8 cellular contexts compared by ENCODE assay signal in genomic region chr16:3879887-3880564, GRCh38. TPM values are rescaled to one million over a fixed set of nuclear protein-coding genes. Genes with fewer than 3 reads are reported as not detected.
DNase-seq lines count a peak whose midpoint lies in the region; ATAC-seq and TF ChIP-seq lines count a peak whose summit lies in the region.

No MANE protein-coding gene starts in this region.

- no peak for TF ChIP-seq CTCF in OCI-LY7 (conservative IDR thresholded peaks at IDR 0.05; ENCODE audit: low read length)
- TF ChIP-seq CTCF in neural crest cell (conservative IDR thresholded peaks at IDR 0.05) = no peak
- TF ChIP-seq CTCF in testis (IDR thresholded peaks at IDR 0.05) = peak in 1 of 3 experiments; percentile 13

- CTCF ChIA-PET in OCI-LY7 (lab: Charles Lee; ENCODE audit: unreplicated experiment) = no interaction called here

- H3K9me2 ChIP-seq in OCI-LY7 (ENCODE audit: insufficient read depth, low read length) = no peaks in the 10 kb centered on the region

- intact Hi-C loops in OCI-LY7 (cut with micrococcal nuclease; ENCODE audit: unreplicated experiment) = loop anchor here (1.0 kb wide), 1 partner anchor 190 kb away; no protein-coding TSS in a partner anchor
- intact Hi-C loops in testis (cut with DNase I; ENCODE audit: low total_unique reads) = loop anchor here (5.0 kb wide), 1 partner anchor 188 kb away; no protein-coding TSS in a partner anchor

- POLR2A ChIA-PET in OCI-LY7 (lab: Charles Lee) = no interaction called here

- H4K20me1 ChIP-seq in OCI-LY7 (ENCODE audit: insufficient read depth, low read length) = peaks cover 41% of the 10 kb centered on the region

- no peak for TF ChIP-seq POLR2A in testis (IDR thresholded peaks at IDR 0.05)

- no peaks in the 10 kb centered on the region for H3K9me3 Mint-ChIP-seq in neural crest cell

- H3K36me3 ChIP-seq in OCI-LY7 (ENCODE audit: insufficient read depth, low read length) (peaks cover 24% of the 10 kb centered on the region), testis (ENCODE audit: low read depth, missing control alignments) (no peaks in the 10 kb centered on the region)

- H3K4me3 ChIP-seq in OCI-LY7 (ENCODE audit: low read depth, low read length, poor library complexity, severe bottlenecking) = peak overlapping the region; percentile 83
- H3K4me3 ChIP-seq in testis = peak overlapping the region; percentile 73 to 81

- no peaks in the 10 kb centered on the region for H3K9me3 ChIP-seq in OCI-LY7 (ENCODE audit: low read length)
- no peaks in the 10 kb centered on the region for H3K9me3 ChIP-seq in testis

- H3K4me3 Mint-ChIP-seq in neural crest cell = peak overlapping the region; percentile 86

- H3K27me3 ChIP-seq in testis = no peaks in the 10 kb centered on the region

- peak; percentile 44 for DNase-seq in NK-92 treated with Interleukin-12 subunit alpha and Interleukin-12 subunit beta, amount 100 ng/mL, for 24 hours (lab: John Stamatoyannopoulos, UW)
- DNase-seq in NK-92 (lab: John Stamatoyannopoulos, UW; ENCODE audit: unreplicated experiment) = no peak
- DNase-seq in OCI-LY7 (ENCODE audit: low spot score) = peak; percentile 80
- DNase-seq in activated T-helper 1 cell treated with anti-CD3 and anti-CD28 coated beads, Interleukin-2, amount 50 U/mL, for 16 hours (ENCODE audit: low read depth in 1 of 2, low spot score in 1 of 2) = peak; percentile 48 to 63
- DNase-seq in fibroblast of the conjunctiva (ENCODE audit: low read depth) = peak; percentile 33
- peak; percentile 41 for DNase-seq in neural crest cell (ENCODE audit: low read depth, low spot score)
- peak; percentile 82 for DNase-seq in testis

- no peaks in the 10 kb centered on the region for H3K36me3 Mint-ChIP-seq in neural crest cell (ENCODE audit: low read depth)

- ATAC-seq in HG02981 (IDR thresholded peaks at IDR 0.05; ENCODE audit: unreplicated experiment) = peak; percentile 61

- no TSS peak for BruUV-seq in OCI-LY7 (replicated peaks; lab: Mats Ljungman, UMichigan)

- WGBS in testis, 2 donors = 2% methylated on average over 64 of the region's 117 CpGs; no CpG with 5 or more reads in 1 of the 2 donors

- no peak overlapping the region for H2AFZ ChIP-seq in OCI-LY7 (ENCODE audit: low read length)

- peaks cover 44% of the 10 kb centered on the region for H3K4me1 Mint-ChIP-seq in neural crest cell

- H3K27me3 Mint-ChIP-seq in neural crest cell (ENCODE audit: low read depth) = peaks cover 2% of the 10 kb centered on the region

- H3K4me2 ChIP-seq in OCI-LY7 (ENCODE audit: low read length) = peak overlapping the region; percentile 94

- H3K79me2 ChIP-seq in OCI-LY7 (ENCODE audit: insufficient read depth, low read depth, low read length) = peaks cover 47% of the 10 kb centered on the region

- no peak overlapping the region for H3K27ac ChIP-seq in OCI-LY7 (ENCODE audit: low read depth, low read length, poor library complexity, severe bottlenecking)
- peak overlapping the region; percentile 27 to 92 for H3K27ac ChIP-seq in testis

- no peak overlapping the region for H3K27ac Mint-ChIP-seq in neural crest cell (ENCODE audit: unreplicated experiment)

- H3K4me1 ChIP-seq in OCI-LY7 (ENCODE audit: insufficient read depth, low read length, poor library complexity, severe bottlenecking) = peaks cover 34% of the 10 kb centered on the region
- H3K4me1 ChIP-seq in testis = peaks cover 18% of the 10 kb centered on the region

RNA-seq across cellular contexts. Expression of gene CREBBP, which starts 0.5 kb away (rescaled TPM):
- total RNA-seq in OCI-LY7 (2014; rRNA removed; shearing (Covaris generic)) = 33.0 and 36.0 TPM in 2 replicates
- 72.3 and 75.8 TPM in 2 replicates for total RNA-seq in OCI-LY7 (2022)
- total RNA-seq in neural crest cell = 84.7 and 97.6 TPM in 2 replicates
- total RNA-seq in testis = 100 to 1,000 TPM; 141 to 185 TPM
- polyA plus RNA-seq in testis (ENCODE audit: insufficient read depth, low read depth, low replicate concordance) = 86.0 TPM
